Comparison of ENCODE assay signal across 1 cellular context in the genomic region with DNA sequence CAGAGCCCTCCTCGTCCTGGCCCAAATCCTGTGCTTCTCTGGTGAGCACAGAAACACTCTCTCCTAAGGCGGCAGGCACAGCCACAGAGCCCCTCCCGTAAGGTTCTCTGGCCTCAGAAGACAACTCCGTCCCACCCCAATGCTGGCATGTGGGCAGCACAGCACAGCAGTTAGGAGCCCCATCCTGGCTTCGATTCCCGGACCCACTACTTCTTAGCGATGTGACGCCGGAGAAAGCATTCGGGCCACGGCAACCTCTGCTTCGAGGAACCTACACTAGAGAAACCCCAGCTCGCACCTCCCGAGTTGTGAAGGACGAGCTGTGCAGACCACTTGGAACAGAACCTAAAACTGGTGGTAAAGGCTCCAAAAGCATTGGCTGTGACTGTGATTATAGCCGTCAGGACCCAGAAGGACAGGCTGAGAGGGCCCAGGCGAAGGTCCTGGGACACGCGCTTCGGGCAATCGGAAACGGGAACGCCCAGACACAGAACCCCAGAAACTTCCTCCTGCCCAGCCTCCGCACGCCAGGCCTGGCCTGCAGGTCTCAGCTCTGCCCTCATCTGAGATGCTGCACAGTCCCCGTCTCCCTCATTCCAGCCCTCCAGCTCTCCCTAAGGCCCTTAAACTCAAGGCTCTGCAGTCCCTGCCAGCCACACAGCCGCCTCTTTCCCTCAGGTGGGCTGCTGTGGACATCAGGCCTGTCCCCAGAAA.
TF ChIP-seq lines count a peak whose summit lies in the region.

No MANE protein-coding gene starts in this region.

TF ChIP-seq in A549, 52 proteins besides CTCF, POLR2A, EP300 and RAD21 (continued from another document):
- TF ChIP-seq FOSL2 (IDR thresholded peaks at IDR 0.05) (no peak), FOSL2 (CRISPR knock-in tag; IDR thresholded peaks at IDR 0.05) (no peak), TP53 (CRISPR knock-in tag; IDR thresholded peaks at IDR 0.05) (no peak), NFE2L2 (conservative IDR thresholded peaks at IDR 0.05; ENCODE audit: low read length) (no peak), RARB (CRISPR knock-in tag; IDR thresholded peaks at IDR 0.05) (no peak)
